Comparison of ENCODE assay signal across 8 cellular contexts in the genomic region with DNA sequence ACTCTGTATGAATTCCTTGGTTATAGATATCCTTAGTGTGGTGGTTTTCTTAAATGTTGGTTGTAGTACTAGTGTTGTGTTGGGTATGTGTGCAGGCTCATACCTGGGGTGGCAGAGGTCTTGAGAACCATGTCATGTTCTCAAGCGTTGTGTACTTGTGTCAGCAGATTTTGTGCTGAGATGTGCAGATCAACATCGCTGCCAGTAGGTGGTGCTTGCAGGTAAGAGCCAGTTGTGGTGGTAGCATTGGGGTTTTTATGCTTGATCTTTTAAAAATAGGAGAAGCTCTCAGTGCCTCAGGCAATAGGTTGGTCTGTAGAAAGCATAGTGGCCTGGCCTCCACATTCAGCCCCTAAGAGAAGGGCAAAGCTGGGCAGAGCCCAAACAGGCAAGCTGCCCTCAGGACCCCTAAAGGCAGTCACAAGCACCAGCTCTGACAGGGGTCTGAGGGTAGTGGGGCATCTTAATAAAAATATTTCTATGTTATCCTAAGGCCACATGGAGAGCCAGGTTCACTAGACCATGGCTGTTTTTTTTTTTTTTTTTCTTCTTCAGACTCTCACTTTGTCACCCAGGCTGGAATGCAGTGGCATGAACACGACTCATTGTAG.
DNase-seq lines count a peak whose midpoint lies in the region; ATAC-seq and TF ChIP-seq lines count a peak whose summit lies in the region.

No MANE protein-coding gene starts in this region.

- no peaks in the 10 kb centered on the region for H3K9me3 Mint-ChIP-seq in nephron

- no peak overlapping the region for H3K4me3 Mint-ChIP-seq in nephron

- CTCF ChIA-PET in GM10248 (lab: Yijun Ruan, JAX) = interaction anchor here (0.7 to 6.0 kb wide), 15 partner anchors 9 to 943 kb away, joined by 3 to 99 read pairs (median 4); no protein-coding TSS in a partner anchor

- ATAC-seq in HG03025 (IDR thresholded peaks at IDR 0.05; ENCODE audit: low FRiP score, unreplicated experiment) = peak; percentile 65

- H3K27ac Mint-ChIP-seq in nephron = no peak overlapping the region

- H3K36me3 Mint-ChIP-seq in nephron (ENCODE audit: low read depth) = no peaks in the 10 kb centered on the region

- TF ChIP-seq CTCF in GM10248 (IDR thresholded peaks at IDR 0.05; ENCODE audit: control extremely low read depth, extremely low read depth, low read depth, missing control alignments) = peak; percentile 74
- TF ChIP-seq CTCF in nephron (IDR thresholded peaks at IDR 0.05; ENCODE audit: unreplicated experiment in 3 of 3) = peak; percentile 44 to 55 (median 51)

- POLR2A ChIA-PET in GM10248 (lab: Yijun Ruan, JAX) = no interaction called here

- DNase-seq in AG08396 (ENCODE audit: low spot score) (peak; percentile 9), GM10248 (ENCODE audit: extremely low spot score) (peak; percentile 55), NCI-H82 (lab: John Stamatoyannopoulos, UW) (peak; percentile 72), dermis blood vessel endothelial cell (peak; percentile 74), mesenteric fat pad (ENCODE audit: low spot score) (no peak), NCI-H187 (lab: John Stamatoyannopoulos, UW) (no peak)

- no peaks in the 10 kb centered on the region for H3K4me1 Mint-ChIP-seq in nephron

- no peaks in the 10 kb centered on the region for H3K27me3 Mint-ChIP-seq in nephron (ENCODE audit: low read depth)

Comparison
In these comparisons a context has a peak if more than half of its experiments do, and no peak if none do; other contexts are left out.
1. DNase-seq: peak in AG08396 (single experiment), GM10248 (single experiment), NCI-H82 (single experiment) and dermis blood vessel endothelial cell (single experiment); none in mesenteric fat pad (single experiment) and NCI-H187 (0 of 2).